In the genomic region with DNA sequence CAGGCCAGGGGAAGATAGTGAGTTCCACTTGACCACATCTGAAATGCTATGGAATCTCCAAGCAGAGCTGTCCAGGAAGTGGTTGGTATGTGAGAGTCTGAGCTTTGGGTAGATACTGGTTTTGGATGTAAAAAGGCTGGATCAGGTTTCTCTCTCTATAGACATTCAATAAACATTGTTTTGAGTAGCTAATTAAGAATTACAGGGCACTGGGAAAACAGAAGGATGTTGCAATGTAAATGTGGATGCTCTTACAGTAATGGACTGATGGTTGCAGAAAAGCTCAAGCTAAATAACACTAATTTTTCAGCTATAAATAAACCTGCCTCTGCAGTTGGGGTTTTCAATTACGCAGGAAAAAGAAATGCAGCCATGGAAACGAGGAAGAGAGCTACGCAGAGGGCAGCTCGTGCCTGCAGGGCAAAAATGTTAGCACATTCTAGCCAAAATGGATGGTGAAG, we compare ENCODE assay signal across 12 cellular contexts. TPM values are rescaled to one million over a fixed set of nuclear protein-coding genes. Genes with fewer than 3 reads are reported as not detected.
DNase-seq lines count a peak whose midpoint lies in the region; ATAC-seq and TF ChIP-seq lines count a peak whose summit lies in the region.
"Had no signal": no experiment of that assay in that cellular context is flagged by ENCODE, and none has a peak within 500 bp of the region (broad histone marks: within the 10 kb centered on the region; RNA-seq: fewer than 3 reads in every experiment).

No MANE protein-coding gene starts in this region.

- H3K23ac ChIP-seq in H9 (ENCODE audit: insufficient read length, low read depth, low read length) = no peak overlapping the region
- H3K23ac ChIP-seq in trophoblast cell (ENCODE audit: low read length) = no peak overlapping the region

- TF ChIP-seq CTCF in H9 (conservative IDR thresholded peaks at IDR 0.05) (no peak), gastroesophageal sphincter (IDR thresholded peaks at IDR 0.05) (no peak)

- H2BK15ac ChIP-seq in H9 (ENCODE audit: low read depth, low read length) = no peak overlapping the region

- H3K79me2 ChIP-seq in H9 (ENCODE audit: insufficient read depth, low read length) (no peaks in the 10 kb centered on the region), trophoblast cell (ENCODE audit: control insufficient read depth, insufficient read depth, low read length, poor library complexity) (no peaks in the 10 kb centered on the region)

- no peak overlapping the region for H2BK20ac ChIP-seq in H9 (ENCODE audit: low read depth, low read length, poor library complexity, severe bottlenecking)

- no peak overlapping the region for H3K14ac ChIP-seq in H9 (ENCODE audit: insufficient read depth, low read length)
- H3K14ac ChIP-seq in trophoblast cell (ENCODE audit: low read length) = no peak overlapping the region

- WGBS in H9 (ENCODE audit: extremely low coverage, insufficient read length, low lambda C conversion rate) = no CpG with 5 or more reads among the region's 4 CpGs
- WGBS in trophoblast cell (ENCODE audit: extremely low coverage, insufficient coverage, insufficient read length) = no CpG with 5 or more reads among the region's 4 CpGs
- WGBS in gastroesophageal sphincter (ENCODE audit: low coverage in 1 of 2), 2 donors = 11 to 13% methylated on average over 4 of the region's 4 CpGs

- H3K56ac ChIP-seq in H9 (ENCODE audit: insufficient read length, low read depth, low read length) = no peak overlapping the region

- H4K8ac ChIP-seq in H9 (replicated peaks; ENCODE audit: insufficient read length, low read depth, low read length) = no peak overlapping the region
- H4K8ac ChIP-seq in trophoblast cell (ENCODE audit: low read depth, low read length) = no peak overlapping the region

- peaks cover 0 to 2% of the 10 kb centered on the region in 2 experiments; a peak in 1 of 5 replicates for H3K9me3 Mint-ChIP-seq in H9
- no peaks in the 10 kb centered on the region for H3K9me3 Mint-ChIP-seq in stimulated activated naive B cell treated with anti-CD40 and anti-IgM and Interleukin-4, amounts not matched to agents 10 μg/mL and 1 μg/mL and 100 μg/mL, for 72 hours

- no peak for ATAC-seq in stimulated activated naive B cell treated with anti-CD40 and anti-IgM and Interleukin-4, amounts not matched to agents 10 μg/mL and 1 μg/mL and 100 μg/mL, for 72 hours (replicated peaks)
- ATAC-seq in GM21619 (IDR thresholded peaks at IDR 0.05; ENCODE audit: unreplicated experiment) (no peak), gastroesophageal sphincter (no peak)

- no peak overlapping the region for H3K4me3 Mint-ChIP-seq in H9
- no peak overlapping the region for H3K4me3 Mint-ChIP-seq in stimulated activated naive B cell treated with anti-CD40 and anti-IgM and Interleukin-4, amounts not matched to agents 10 μg/mL and 1 μg/mL and 100 μg/mL, for 72 hours

- H3K18ac ChIP-seq in H9 (ENCODE audit: insufficient read length, low read depth, low read length) = no peak overlapping the region
- H3K18ac ChIP-seq in trophoblast cell (ENCODE audit: low read length) = no peak overlapping the region

- no peak overlapping the region for H2BK12ac ChIP-seq in H9 (ENCODE audit: insufficient read length, low read depth, low read length)
- no peak overlapping the region for H2BK12ac ChIP-seq in trophoblast cell (ENCODE audit: low read length)

- H3K79me1 ChIP-seq in H9 (ENCODE audit: insufficient read depth, low read depth, low read length, poor library complexity, severe bottlenecking) (no peaks in the 10 kb centered on the region), trophoblast cell (ENCODE audit: low read length) (peaks cover 2% of the 10 kb centered on the region)

- H3K23me2 ChIP-seq in H9 (ENCODE audit: insufficient read length, low read depth, low read length, poor library complexity, severe bottlenecking) = no peaks in the 10 kb centered on the region

- H3K36me3 ChIP-seq in trophoblast cell (ENCODE audit: control insufficient read depth in 1 of 2, insufficient read depth in 2 of 2, low read length in 2 of 2) = no peaks in the 10 kb centered on the region
- H3K36me3 ChIP-seq in gastroesophageal sphincter = no peaks in the 10 kb centered on the region
- H3K36me3 ChIP-seq: left ventricle myocardium inferior had no signal

- H3K27ac Mint-ChIP-seq in H9 = no peak overlapping the region
- no peak overlapping the region for H3K27ac Mint-ChIP-seq in stimulated activated naive B cell treated with anti-CD40 and anti-IgM and Interleukin-4, amounts not matched to agents 10 μg/mL and 1 μg/mL and 100 μg/mL, for 72 hours

- H2BK120ac ChIP-seq in H9 (ENCODE audit: low read depth, low read length, poor library complexity, severe bottlenecking) = no peak overlapping the region
- H2BK120ac ChIP-seq in trophoblast cell (ENCODE audit: insufficient read depth, low read length, poor library complexity) = no peak overlapping the region

- H2BK5ac ChIP-seq in H9 (ENCODE audit: insufficient read length, low read length) (no peak overlapping the region), trophoblast cell (ENCODE audit: low read depth, low read length, poor library complexity) (no peak overlapping the region)

- H3K9ac ChIP-seq in H9 (ENCODE audit: extremely low read depth, insufficient read length, low read length) (no peak overlapping the region), trophoblast cell (ENCODE audit: low read length) (no peak overlapping the region)

- H3K4ac ChIP-seq in H9 (ENCODE audit: low read depth, low read length) = no peak overlapping the region
- H3K4ac ChIP-seq in trophoblast cell (ENCODE audit: low read depth, low read length) = no peak overlapping the region

- H3K27me3 Mint-ChIP-seq in H9 (ENCODE audit: low read depth) = peaks cover 3% of the 10 kb centered on the region; the same call in 1 of the 2 replicates
- no peaks in the 10 kb centered on the region for H3K27me3 Mint-ChIP-seq in stimulated activated naive B cell treated with anti-CD40 and anti-IgM and Interleukin-4, amounts not matched to agents 10 μg/mL and 1 μg/mL and 100 μg/mL, for 72 hours

- H4K91ac ChIP-seq in H9 (ENCODE audit: insufficient read length, low read depth, low read length) (no peak overlapping the region), trophoblast cell (ENCODE audit: low read depth, low read length) (no peak overlapping the region)

- H4K5ac ChIP-seq in H9 (ENCODE audit: insufficient read length, low read depth, low read length) = no peak overlapping the region

- peak overlapping the region; percentile 10 for H2AFZ ChIP-seq in H9 (ENCODE audit: low read length)
- H2AFZ ChIP-seq in trophoblast cell (ENCODE audit: insufficient read depth, low read length, poor library complexity) = no peak overlapping the region

- no peak for TF ChIP-seq EP300 in gastroesophageal sphincter (IDR thresholded peaks at IDR 0.05)

- DNase-seq in H9 (no peak), NCI-H526 treated with DMSO at 0.1 percent for 48 hours (lab: John Stamatoyannopoulos, UW) (peak; percentile 51), dermis blood vessel endothelial cell (peak; percentile 39), trophoblast cell (peak; percentile 61 to 89)
- no peak for DNase-seq in stimulated activated naive B cell treated with anti-CD40 and anti-IgM and Interleukin-4, amounts not matched to agents 10 μg/mL and 1 μg/mL and 100 μg/mL, for 72 hours
- DNase-seq: HCEC 1CT, left ventricle myocardium inferior, SIG-M5 had no signal

- no peak for TF ChIP-seq POLR2A in gastroesophageal sphincter (IDR thresholded peaks at IDR 0.05)

- H2AK5ac ChIP-seq in H9 (ENCODE audit: insufficient read length, low read length) (no peak overlapping the region), trophoblast cell (ENCODE audit: low read length) (no peak overlapping the region)

- no peak overlapping the region for H4K12ac ChIP-seq in trophoblast cell (ENCODE audit: low read depth, low read length)

- H3K27ac ChIP-seq in H9 (ENCODE audit: insufficient read length, low read depth, low read length) (no peak overlapping the region), trophoblast cell (ENCODE audit: low read depth, low read length) (no peak overlapping the region), gastroesophageal sphincter (peak overlapping the region in 2 of 4 donors; percentile 35 to 45)
- H3K27ac ChIP-seq: left ventricle myocardium inferior, skin epidermis had no signal

- no peak overlapping the region for H3T11ph ChIP-seq in H9 (ENCODE audit: low read length)

- no peaks in the 10 kb centered on the region for H3K27me3 ChIP-seq in H9 (ENCODE audit: insufficient read depth, low read length)
- H3K27me3 ChIP-seq in trophoblast cell (ENCODE audit: insufficient read depth, low read length) = no peaks in the 10 kb centered on the region
- no peaks in the 10 kb centered on the region for H3K27me3 ChIP-seq in gastroesophageal sphincter

- H3K9me3 ChIP-seq in H9 (ENCODE audit: control insufficient read depth, low read depth, low read length) (no peaks in the 10 kb centered on the region), trophoblast cell (ENCODE audit: insufficient read depth, low read depth, low read length) (no peaks in the 10 kb centered on the region), gastroesophageal sphincter (no peaks in the 10 kb centered on the region)
- H3K9me3 ChIP-seq: left ventricle myocardium inferior had no signal

- H3K4me1 ChIP-seq in H9 (ENCODE audit: insufficient read depth, low read length) (peaks cover 14% of the 10 kb centered on the region; the same call in 1 of the 2 replicates), trophoblast cell (ENCODE audit: control insufficient read depth in 1 of 2, insufficient read depth in 2 of 2, low read length in 2 of 2) (peaks cover 4 to 8% of the 10 kb centered on the region in 2 experiments), gastroesophageal sphincter (peaks cover 0 to 30% (median 5%) of the 10 kb centered on the region in 3 donors)

- H3K4me3 ChIP-seq in trophoblast cell (ENCODE audit: low read depth, low read length) (no peak overlapping the region), gastroesophageal sphincter (no peak overlapping the region)
- H3K4me3 ChIP-seq: left ventricle myocardium inferior, skin epidermis had no signal

- H4K20me1 ChIP-seq in H9 (ENCODE audit: control insufficient read depth, insufficient read depth, insufficient read length) = no peaks in the 10 kb centered on the region

- H3K36me3 Mint-ChIP-seq in H9 (ENCODE audit: insufficient read depth in 1 of 3, low read depth in 3 of 3) = no peaks in the 10 kb centered on the region
- H3K36me3 Mint-ChIP-seq in stimulated activated naive B cell treated with anti-CD40 and anti-IgM and Interleukin-4, amounts not matched to agents 10 μg/mL and 1 μg/mL and 100 μg/mL, for 72 hours = no peaks in the 10 kb centered on the region

- no peak overlapping the region for H3K4me2 ChIP-seq in H9 (ENCODE audit: insufficient read depth, insufficient read length, low read length)
- no peak overlapping the region for H3K4me2 ChIP-seq in trophoblast cell (ENCODE audit: low read length)

- peaks cover 32 to 39% of the 10 kb centered on the region in 2 experiments for H3K4me1 Mint-ChIP-seq in H9
- peaks cover 17 to 27% of the 10 kb centered on the region in 2 donors for H3K4me1 Mint-ChIP-seq in stimulated activated naive B cell treated with anti-CD40 and anti-IgM and Interleukin-4, amounts not matched to agents 10 μg/mL and 1 μg/mL and 100 μg/mL, for 72 hours

RNA-seq across cellular contexts. Expression of a gene that starts 13.4 kb away (rescaled TPM):
- total RNA-seq in H9 (2021) (1.2 and 1.3 TPM in 2 replicates), dermis blood vessel endothelial cell (not detected in 2 replicates), gastroesophageal sphincter (not detected)
- 0.10 and 0.17 TPM in 2 replicates for polyA plus RNA-seq in trophoblast cell (2013)
- total RNA-seq: dermis microvascular lymphatic vessel endothelial cell, left ventricle myocardium inferior had no signal

Comparison
In these comparisons a context has a peak if more than half of its experiments do, and no peak if none do; other contexts are left out.
1. DNase-seq: peak in NCI-H526 treated with DMSO at 0.1 percent for 48 hours (single experiment), dermis blood vessel endothelial cell (single experiment) and trophoblast cell (2 of 2); none in H9 (single experiment) and stimulated activated naive B cell treated with anti-CD40 and anti-IgM and Interleukin-4, amounts not matched to agents 10 μg/mL and 1 μg/mL and 100 μg/mL, for 72 hours (single experiment).